ENCODE assay signal across 32 cellular contexts in genomic region chr4:138450546-138450945, GRCh38.
"Had no signal": no experiment of that assay in that cellular context is flagged by ENCODE, and none has a peak within 500 bp of the region (broad histone marks: within the 10 kb centered on the region; RNA-seq: fewer than 3 reads in every experiment).

No MANE protein-coding gene starts in this region.

- H3K36me3 ChIP-seq: Peyer's patch, SJSA1 had no signal

- H3K4me3 ChIP-seq: Peyer's patch, SJSA1 had no signal

- H3K4me1 Mint-ChIP-seq: activated CD4-positive, alpha-beta T cell treated with anti-CD3 and anti-CD28 coated beads, Interleukin-2, amount 10 ng/mL, durations not matched to agents 24 days and 14 days; activated naive CD8-positive, alpha-beta T cell treated with anti-CD3 and anti-CD28 coated beads, Interleukin-2, amount 50 U/mL, for 24 hours; brain had no signal

- H3K27ac ChIP-seq: KMS-11, Peyer's patch, SJSA1 had no signal

- H3K4me3 Mint-ChIP-seq: activated CD4-positive, alpha-beta T cell treated with anti-CD3 and anti-CD28 coated beads, Interleukin-2, amount 10 ng/mL, durations not matched to agents 24 days and 14 days; activated CD8-positive, alpha-beta T cell treated with anti-CD3 and anti-CD28 coated beads for 36 hours; activated naive CD4-positive, alpha-beta T cell treated with anti-CD3 and anti-CD28 coated beads for 36 hours; activated naive CD8-positive, alpha-beta T cell treated with anti-CD3 and anti-CD28 coated beads, Interleukin-2, amount 50 U/mL, for 24 hours; activated T-cell treated with anti-CD3 and anti-CD28 coated beads, Interleukin-2, amount 50 U/mL, for 24 hours; brain; T-helper 1 cell treated with Interleukin-12 subunit alpha and Interleukin-12 subunit beta and Interleukin-4 antibody, amounts not matched to agents 30 μg/mL and 1 μg/mL, for 36 hours; T-helper 2 cell treated with Interferon-gamma antibody and Interleukin-4, amounts not matched to agents 5 μg/mL and 100 μg/mL, for 36 hours had no signal

- H3K27me3 ChIP-seq: Peyer's patch, SJSA1 had no signal

- H3K9me3 Mint-ChIP-seq: activated CD4-positive, alpha-beta T cell treated with anti-CD3 and anti-CD28 coated beads, Interleukin-2, amount 10 ng/mL, durations not matched to agents 24 days and 14 days; activated naive CD4-positive, alpha-beta T cell treated with anti-CD3 and anti-CD28 coated beads for 36 hours; activated naive CD8-positive, alpha-beta T cell treated with anti-CD3 and anti-CD28 coated beads, Interleukin-2, amount 50 U/mL, for 24 hours; activated T-cell treated with anti-CD3 and anti-CD28 coated beads, Interleukin-2, amount 50 U/mL, for 24 hours; T-helper 1 cell treated with Interleukin-12 subunit alpha and Interleukin-12 subunit beta and Interleukin-4 antibody, amounts not matched to agents 30 μg/mL and 1 μg/mL, for 36 hours; T-helper 2 cell treated with Interferon-gamma antibody and Interleukin-4, amounts not matched to agents 5 μg/mL and 100 μg/mL, for 36 hours had no signal

- H3K9ac ChIP-seq: KMS-11, SK-N-SH had no signal

- H3K4me1 ChIP-seq: Peyer's patch had no signal

- DNase-seq: activated CD4-positive, alpha-beta T cell treated with anti-CD3 and anti-CD28 coated beads, Interleukin-2, amount 10 ng/mL, durations not matched to agents 24 days and 14 days; activated CD4-positive, alpha-beta T cell treated with anti-CD3 and anti-CD28 coated beads, Interleukin-2, amount 50 U/mL, for 4 hours; activated CD8-positive, alpha-beta T cell treated with anti-CD3 and anti-CD28 coated beads for 36 hours; activated gamma-delta T cell treated with Interleukin-2 at 50 U/mL for 16 hours; activated naive CD4-positive, alpha-beta T cell treated with anti-CD3 and anti-CD28 coated beads for 36 hours; activated naive CD8-positive, alpha-beta T cell treated with anti-CD3 and anti-CD28 coated beads, Interleukin-2, amount 50 U/mL, for 24 hours; activated T-cell treated with anti-CD3 and anti-CD28 coated beads, Interleukin-2, amount 50 U/mL, for 24 hours; anterior cingulate cortex; caudate nucleus; MM.1S; NCI-H1092 treated with DMSO at 0.1 percent for 48 hours; NCI-H1417; NCI-H146; NCI-H187; NCI-H2029 treated with DMSO at 0.1 percent for 48 hours; NCI-H2107; NCI-H2171; NCI-H510A; NCI-H526; NCI-H748 treated with DMSO at 0.1 percent for 48 hours; NK-92 treated with Interleukin-12 subunit alpha and Interleukin-12 subunit beta, amount 100 ng/mL, for 24 hours; PC-3; Peyer's patch; RPMI8226; SHP77 treated with DMSO at 0.1 percent for 48 hours had no signal

- H3K4me2 ChIP-seq: KMS-11, SK-N-SH had no signal

- H3K9me3 ChIP-seq: Peyer's patch, SJSA1, SK-N-SH had no signal

- H3K27me3 Mint-ChIP-seq: activated CD4-positive, alpha-beta T cell treated with anti-CD3 and anti-CD28 coated beads, Interleukin-2, amount 10 ng/mL, durations not matched to agents 24 days and 14 days; activated naive CD8-positive, alpha-beta T cell treated with anti-CD3 and anti-CD28 coated beads, Interleukin-2, amount 50 U/mL, for 24 hours; activated T-cell treated with anti-CD3 and anti-CD28 coated beads, Interleukin-2, amount 50 U/mL, for 24 hours; brain had no signal

- H3K36me3 Mint-ChIP-seq: activated naive CD4-positive, alpha-beta T cell treated with anti-CD3 and anti-CD28 coated beads, Interleukin-2, amount 50 U/mL, for 72 hours; brain had no signal

- H3K27ac Mint-ChIP-seq: activated CD4-positive, alpha-beta T cell treated with anti-CD3 and anti-CD28 coated beads, Interleukin-2, amount 10 ng/mL, durations not matched to agents 24 days and 14 days; activated CD8-positive, alpha-beta T cell treated with anti-CD3 and anti-CD28 coated beads for 36 hours; activated naive CD4-positive, alpha-beta T cell treated with anti-CD3 and anti-CD28 coated beads for 36 hours; activated naive CD4-positive, alpha-beta T cell treated with anti-CD3 and anti-CD28 coated beads, Interleukin-2, amount 50 U/mL, for 72 hours; activated naive CD8-positive, alpha-beta T cell treated with anti-CD3 and anti-CD28 coated beads, Interleukin-2, amount 50 U/mL, for 24 hours; activated T-cell treated with anti-CD3 and anti-CD28 coated beads, Interleukin-2, amount 50 U/mL, for 24 hours; brain; T-helper 1 cell treated with Interleukin-12 subunit alpha and Interleukin-12 subunit beta and Interleukin-4 antibody, amounts not matched to agents 30 μg/mL and 1 μg/mL, for 36 hours; T-helper 2 cell treated with Interferon-gamma antibody and Interleukin-4, amounts not matched to agents 5 μg/mL and 100 μg/mL, for 36 hours had no signal

- ATAC-seq: activated CD8-positive, alpha-beta T cell treated with anti-CD3 and anti-CD28 coated beads for 36 hours; activated naive CD4-positive, alpha-beta T cell treated with anti-CD3 and anti-CD28 coated beads, Interleukin-2, amount 50 U/mL, for 72 hours; activated naive CD8-positive, alpha-beta T cell treated with anti-CD3 and anti-CD28 coated beads, Interleukin-2, amount 50 U/mL, for 24 hours; PC-3 had no signal
